ENCODE assay signal across 1 cellular context in the genomic region with DNA sequence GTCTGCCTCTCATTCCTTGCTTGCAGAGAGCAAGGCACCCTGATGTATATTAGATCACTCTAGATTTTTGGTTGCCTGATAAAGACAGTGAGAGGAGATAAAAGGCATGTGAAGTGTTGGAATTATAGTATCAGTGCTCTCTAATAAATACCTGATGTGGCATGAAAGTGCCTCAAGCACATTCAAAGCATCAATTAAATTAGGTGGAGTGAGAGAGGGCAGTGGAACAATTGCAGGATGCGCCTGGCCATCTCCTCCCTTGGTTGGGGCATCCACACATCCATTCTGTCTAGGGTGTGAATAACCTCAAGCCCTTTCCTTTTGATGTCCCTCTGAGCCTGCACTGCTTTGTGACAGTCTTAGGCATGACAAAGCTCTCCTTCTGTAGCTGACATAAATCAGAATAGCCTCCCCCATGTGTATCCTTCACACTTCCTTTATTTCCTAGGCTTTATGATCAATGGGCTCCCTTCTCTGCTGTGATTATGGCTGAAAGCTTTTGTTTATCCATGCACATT.
TF ChIP-seq lines count a peak whose summit lies in the region.

No MANE protein-coding gene starts in this region.

TF ChIP-seq in endothelial cell of umbilical vein, 7 proteins besides CTCF, POLR2A, EP300 and RAD21:
- TF ChIP-seq MYC (IDR thresholded peaks at IDR 0.05; ENCODE audit: low read depth, low read length) (no peak), POLR2AphosphoS5 (IDR thresholded peaks at IDR 0.05; ENCODE audit: insufficient read depth, low read depth, low read length) (no peak), EZH2 (IDR thresholded peaks at IDR 0.05; ENCODE audit: borderline replicate concordance, low read depth, low read length, severe bottlenecking) (no peak), GATA2 (IDR thresholded peaks at IDR 0.05; ENCODE audit: insufficient read depth, insufficient read length, low read depth, low read length) (no peak), JUN (IDR thresholded peaks at IDR 0.05; ENCODE audit: borderline replicate concordance, insufficient read depth, insufficient read length, low read depth) (no peak), FOS (IDR thresholded peaks at IDR 0.05; ENCODE audit: borderline replicate concordance, insufficient read depth, low read length) (no peak)
- TF ChIP-seq, protein P1, sequence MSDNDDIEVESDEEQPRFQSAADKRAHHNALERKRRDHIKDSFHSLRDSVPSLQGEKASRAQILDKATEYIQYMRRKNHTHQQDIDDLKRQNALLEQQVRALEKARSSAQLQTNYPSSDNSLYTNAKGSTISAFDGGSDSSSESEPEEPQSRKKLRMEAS (IDR thresholded peaks at IDR 0.05; ENCODE audit: insufficient read depth, insufficient read length), result no peak
